In genomic region chr5:95936812-95937397, GRCh38 we compare ENCODE assay signal across 17 cellular contexts. TPM values are rescaled to one million over a fixed set of nuclear protein-coding genes. Genes with fewer than 3 reads are reported as not detected.
DNase-seq lines count a peak whose midpoint lies in the region; ATAC-seq and TF ChIP-seq lines count a peak whose summit lies in the region.
"Had no signal": no experiment of that assay in that cellular context is flagged by ENCODE, and none has a peak within 500 bp of the region (broad histone marks: within the 10 kb centered on the region; RNA-seq: fewer than 3 reads in every experiment).

No MANE protein-coding gene starts in this region.

- in situ Hi-C loops in GM23248 (cut with MboI) = no loop called here

- no peak overlapping the region for H2AFZ ChIP-seq in GM23248
- H2AFZ ChIP-seq in trophoblast cell (ENCODE audit: insufficient read depth, low read length, poor library complexity) = no peak overlapping the region
- H2AFZ ChIP-seq: PC-9 had no signal

- no peak overlapping the region for H3K27ac Mint-ChIP-seq in CD4-positive, alpha-beta T cell
- H3K27ac Mint-ChIP-seq in activated T-cell treated with anti-CD3 and anti-CD28 coated beads, Interleukin-2, amount 50 U/mL, for 72 hours = no peak overlapping the region
- H3K27ac Mint-ChIP-seq: CD8-positive, alpha-beta T cell had no signal

- peaks cover 95% of the 10 kb centered on the region for H3F3A ChIP-seq in GM23248 (ENCODE audit: insufficient read depth)

- H3K27me3 ChIP-seq in CD4-positive, alpha-beta T cell (ENCODE audit: control insufficient read depth, insufficient read depth, low read length) = no peaks in the 10 kb centered on the region
- H3K27me3 ChIP-seq in GM23248 (replicated peaks; ENCODE audit: insufficient read depth) (no peaks in the 10 kb centered on the region), dorsolateral prefrontal cortex (no peaks in the 10 kb centered on the region), trophoblast cell (ENCODE audit: insufficient read depth, low read length) (no peaks in the 10 kb centered on the region), tibial artery (no peaks in the 10 kb centered on the region)
- H3K27me3 ChIP-seq: BE2C had no signal

- no peak overlapping the region for H2BK12ac ChIP-seq in trophoblast cell (ENCODE audit: low read length)

- H2BK5ac ChIP-seq in trophoblast cell (ENCODE audit: low read depth, low read length, poor library complexity) = no peak overlapping the region

- H4K12ac ChIP-seq in trophoblast cell (ENCODE audit: low read depth, low read length) = no peak overlapping the region

- POLR2A ChIA-PET in CD4-positive, alpha-beta T cell (lab: Charles Lee) = no interaction called here

- H3K9me3 Mint-ChIP-seq in CD4-positive, alpha-beta T cell = no peaks in the 10 kb centered on the region
- no peaks in the 10 kb centered on the region for H3K9me3 Mint-ChIP-seq in activated T-cell treated with anti-CD3 and anti-CD28 coated beads, Interleukin-2, amount 50 U/mL, for 72 hours
- H3K9me3 Mint-ChIP-seq: CD8-positive, alpha-beta T cell had no signal

- H3K9me2 ChIP-seq in GM23248 (ENCODE audit: insufficient read depth) = no peaks in the 10 kb centered on the region

- peaks cover 86% of the 10 kb centered on the region for H3K36me3 ChIP-seq in GM23248 (ENCODE audit: low read depth)
- peaks cover 0 to 1% of the 10 kb centered on the region in 2 experiments for H3K36me3 ChIP-seq in trophoblast cell (ENCODE audit: control insufficient read depth in 1 of 2, insufficient read depth in 2 of 2, low read length in 2 of 2)
- peaks cover 0 to 18% (median 3%) of the 10 kb centered on the region in 3 donors for H3K36me3 ChIP-seq in tibial artery
- H3K36me3 ChIP-seq: BE2C had no signal

- no peak overlapping the region for H3K4me3 Mint-ChIP-seq in CD4-positive, alpha-beta T cell
- no peak overlapping the region for H3K4me3 Mint-ChIP-seq in activated T-cell treated with anti-CD3 and anti-CD28 coated beads, Interleukin-2, amount 50 U/mL, for 72 hours
- H3K4me3 Mint-ChIP-seq: CD8-positive, alpha-beta T cell had no signal

- H3K4me1 Mint-ChIP-seq in CD4-positive, alpha-beta T cell (ENCODE audit: low read depth) = peaks cover 11% of the 10 kb centered on the region
- peaks cover 36% of the 10 kb centered on the region for H3K4me1 Mint-ChIP-seq in activated T-cell treated with anti-CD3 and anti-CD28 coated beads, Interleukin-2, amount 50 U/mL, for 72 hours (ENCODE audit: low read depth)

- no peak overlapping the region for H3K27ac ChIP-seq in CD4-positive, alpha-beta T cell (ENCODE audit: low read depth, low read length)
- 0 out of 2 replicates have a peak overlapping the region, but pooled peaks have one; percentile 18 for H3K27ac ChIP-seq in GM23248
- H3K27ac ChIP-seq in dorsolateral prefrontal cortex = peak overlapping the region in 50 of 59 donors; percentile 3 to 98 (median 87)
- H3K27ac ChIP-seq in trophoblast cell (ENCODE audit: low read depth, low read length) = no peak overlapping the region
- no peak overlapping the region for H3K27ac ChIP-seq in tibial artery
- H3K27ac ChIP-seq: HL-60, PC-9 had no signal

- no peaks in the 10 kb centered on the region for H3K9me3 ChIP-seq in CD4-positive, alpha-beta T cell (ENCODE audit: control insufficient read depth, low read length)
- H3K9me3 ChIP-seq in GM23248 (ENCODE audit: low read depth) (no peaks in the 10 kb centered on the region), trophoblast cell (ENCODE audit: insufficient read depth, low read depth, low read length) (no peaks in the 10 kb centered on the region), tibial artery (no peaks in the 10 kb centered on the region)
- H3K9me3 ChIP-seq: BE2C had no signal

- ATAC-seq in CD4-positive, alpha-beta T cell (ENCODE audit: poor library complexity) = peak; percentile 27
- ATAC-seq in activated T-cell treated with anti-CD3 and anti-CD28 coated beads, Interleukin-2, amount 50 U/mL, for 72 hours (replicated peaks in 1 of 2) = no peak
- ATAC-seq: CD8-positive, alpha-beta T cell had no signal

- peak overlapping the region; percentile 75 for H3K23ac ChIP-seq in trophoblast cell (ENCODE audit: low read length)

- H3K79me1 ChIP-seq in trophoblast cell (ENCODE audit: low read length) = no peaks in the 10 kb centered on the region

- H3K79me2 ChIP-seq in GM23248 (ENCODE audit: insufficient read depth) = peaks cover 100% of the 10 kb centered on the region
- no peaks in the 10 kb centered on the region for H3K79me2 ChIP-seq in trophoblast cell (ENCODE audit: control insufficient read depth, insufficient read depth, low read length, poor library complexity)

- H3K14ac ChIP-seq in trophoblast cell (ENCODE audit: low read length) = no peak overlapping the region

- 94 to 99% methylated on average over 5 of the region's 5 CpGs for WGBS in GM23248 (ENCODE audit: low coverage in 1 of 2, low lambda C conversion rate in 2 of 2, missing lambda C conversion rate in 2 of 2), 2 experiments
- no CpG with 5 or more reads among the region's 5 CpGs for WGBS in trophoblast cell (ENCODE audit: extremely low coverage, insufficient coverage, insufficient read length)

- H3K9ac ChIP-seq in GM23248 (no peak overlapping the region), trophoblast cell (ENCODE audit: low read length) (peak overlapping the region; percentile 78)

- H2AK5ac ChIP-seq in trophoblast cell (ENCODE audit: low read length) = no peak overlapping the region

- H3K36me3 Mint-ChIP-seq in CD4-positive, alpha-beta T cell (ENCODE audit: low read depth) = peaks cover 6% of the 10 kb centered on the region
- H3K36me3 Mint-ChIP-seq in activated T-cell treated with anti-CD3 and anti-CD28 coated beads, Interleukin-2, amount 50 U/mL, for 72 hours (ENCODE audit: insufficient read depth in 2 of 2) = peaks cover 3 to 9% of the 10 kb centered on the region in 2 donors

- H2BK120ac ChIP-seq in trophoblast cell (ENCODE audit: insufficient read depth, low read length, poor library complexity) = no peak overlapping the region

- H4K91ac ChIP-seq in trophoblast cell (ENCODE audit: low read depth, low read length) = no peak overlapping the region

- peaks cover 84% of the 10 kb centered on the region for H3K4me1 ChIP-seq in GM23248 (ENCODE audit: insufficient read depth)
- peaks cover 0 to 6% of the 10 kb centered on the region in 2 experiments for H3K4me1 ChIP-seq in trophoblast cell (ENCODE audit: control insufficient read depth in 1 of 2, insufficient read depth in 2 of 2, low read length in 2 of 2)
- peaks cover 0 to 98% (median 37%) of the 10 kb centered on the region in 4 donors for H3K4me1 ChIP-seq in tibial artery
- H3K4me1 ChIP-seq: BE2C had no signal

- CTCF ChIA-PET in CD4-positive, alpha-beta T cell (lab: Charles Lee) = no interaction called here

- no peak overlapping the region for H3K4ac ChIP-seq in trophoblast cell (ENCODE audit: low read depth, low read length)

- H3K4me3 ChIP-seq in GM23248 = no peak overlapping the region
- H3K4me3 ChIP-seq in dorsolateral prefrontal cortex = peak overlapping the region in 1 of 59 donors; percentile 1
- H3K4me3 ChIP-seq in trophoblast cell (ENCODE audit: low read depth, low read length) = no peak overlapping the region
- H3K4me3 ChIP-seq in tibial artery = no peak overlapping the region
- H3K4me3 ChIP-seq: PC-9 had no signal

- H4K8ac ChIP-seq in trophoblast cell (ENCODE audit: low read depth, low read length) = no peak overlapping the region

- intact Hi-C loops in CD4-positive, alpha-beta T cell (cut with DNase I, micrococcal nuclease) = no loop called here
- intact Hi-C loops in dorsolateral prefrontal cortex (cut with DNase I) (no loop called here), tibial artery (cut with DNase I; ENCODE audit: low total_unique reads) (no loop called here)

- H3K27me3 Mint-ChIP-seq in CD4-positive, alpha-beta T cell = no peaks in the 10 kb centered on the region
- H3K27me3 Mint-ChIP-seq in activated T-cell treated with anti-CD3 and anti-CD28 coated beads, Interleukin-2, amount 50 U/mL, for 72 hours (ENCODE audit: low read depth) = no peaks in the 10 kb centered on the region

- TF ChIP-seq CTCF in CD4-positive, alpha-beta T cell (IDR thresholded peaks at IDR 0.05) = no peak
- TF ChIP-seq CTCF in dorsolateral prefrontal cortex (IDR thresholded peaks at IDR 0.05 in 54 of 56, conservative IDR thresholded peaks at IDR 0.05 in 2 of 56; ENCODE audit: low read depth in 1 of 56, partially characterized antibody in 56 of 56) (no peak), tibial artery (IDR thresholded peaks at IDR 0.05) (no peak)

- peaks cover 80% of the 10 kb centered on the region for H4K20me1 ChIP-seq in GM23248 (ENCODE audit: insufficient read depth)

- DNase-seq in CD4-positive, alpha-beta T cell = no peak
- DNase-seq in GM23248 (no peak), dorsolateral prefrontal cortex (no peak), trophoblast cell (no peak), GDM1 (lab: John Stamatoyannopoulos, UW) (no peak), tibial artery (no peak)
- no peak for DNase-seq in activated T-cell treated with anti-CD3 and anti-CD28 coated beads, Interleukin-2, amount 50 U/mL, for 72 hours
- DNase-seq: BE2C; CD8-positive, alpha-beta T cell; HCEC 1CT; MV-4-11; NCI-H1417; NCI-H1930; NCI-H2171; NCI-H446 treated with DMSO at 0.1 percent for 48 hours; PC-9 had no signal

- H3K4me2 ChIP-seq in GM23248 (ENCODE audit: unreplicated experiment) (no peak overlapping the region), trophoblast cell (ENCODE audit: low read length) (no peak overlapping the region)
- H3K4me2 ChIP-seq: PC-9 had no signal

- H3K18ac ChIP-seq in trophoblast cell (ENCODE audit: low read length) = no peak overlapping the region

RNA-seq across cellular contexts. Expression of gene ELL2, which starts 24.7 kb away (rescaled TPM):
- 10 to 100 TPM; 93.5 to 98.1 TPM for total RNA-seq in CD4-positive, alpha-beta T cell
- total RNA-seq in GM23248 (2014; rRNA removed; shearing (Covaris generic)) = 228 and 243 TPM in 2 replicates
- polyA plus RNA-seq in GM23248 (2016; fragmentation: Nextera tagmentation; extraction: Ambion mirVana) = 147 and 159 TPM in 2 replicates
- total RNA-seq in dorsolateral prefrontal cortex = 100 to 1,000 TPM in 33 of 120 experiments, 10 to 100 TPM in 87; 53.4 to 211 (median 88.7) TPM
- 19.8 and 20.7 TPM in 2 replicates for polyA plus RNA-seq in trophoblast cell (2013)
- total RNA-seq in activated T-cell treated with anti-CD3 and anti-CD28 coated beads, Interleukin-2, amount 50 U/mL, for 72 hours = 100 to 1,000 TPM in 1 of 2 donors, 10 to 100 TPM in 1; 76.3 to 113 TPM

Comparison
In these comparisons a context has a peak if more than half of its experiments do, and no peak if none do; other contexts are left out.
1. H3K27ac ChIP-seq: peak in GM23248 (single experiment) and dorsolateral prefrontal cortex (50 of 59); none in CD4-positive, alpha-beta T cell (single experiment), trophoblast cell (single experiment) and tibial artery (0 of 2).